12 cellular contexts compared by ENCODE assay signal in genomic region chrX:110414679-110415439, GRCh38. TPM values are rescaled to one million over a fixed set of nuclear protein-coding genes. Genes with fewer than 3 reads are reported as not detected.
DNase-seq lines count a peak whose midpoint lies in the region; ATAC-seq, FAIRE-seq and TF ChIP-seq lines count a peak whose summit lies in the region.
"Had no signal": no experiment of that assay in that cellular context is flagged by ENCODE, and none has a peak within 500 bp of the region (broad histone marks: within the 10 kb centered on the region; RNA-seq: fewer than 3 reads in every experiment).

No MANE protein-coding gene starts in this region.

- H3K9me3 Mint-ChIP-seq in CD8-positive, alpha-beta memory T cell: no peaks in the 10 kb centered on the region

- H3K9me3 ChIP-seq in ascending aorta: no peaks in the 10 kb centered on the region
- no peaks in the 10 kb centered on the region for H3K9me3 ChIP-seq in CD8-positive, alpha-beta memory T cell (ENCODE audit: low read length)

- FAIRE-seq in urothelium cell line (lab: Jason Lieb, UNC): no peak

- H3K27ac Mint-ChIP-seq in CD8-positive, alpha-beta memory T cell: no peak overlapping the region
- H3K27ac Mint-ChIP-seq: activated CD8-positive, alpha-beta T cell treated with anti-CD3 and anti-CD28 coated beads, Interleukin-2, amount 10 ng/mL, durations not matched to agents 7 days and 5 days; CD4-positive, CD25-positive, alpha-beta regulatory T cell had no signal

- H3K27me3 Mint-ChIP-seq in CD8-positive, alpha-beta memory T cell: peaks cover 7 to 12% of the 10 kb centered on the region in 2 donors

- no peaks in the 10 kb centered on the region for H3K27me3 ChIP-seq in ascending aorta
- H3K27me3 ChIP-seq in CD8-positive, alpha-beta memory T cell (ENCODE audit: insufficient read depth, low read length, poor library complexity, severe bottlenecking): no peaks in the 10 kb centered on the region

- POLR2A ChIA-PET in CD8-positive, alpha-beta memory T cell (lab: Charles Lee): no interaction called here

- ATAC-seq in GM19455 (IDR thresholded peaks at IDR 0.05; ENCODE audit: unreplicated experiment): peak; percentile 80
- peak; percentile 51 for ATAC-seq in HG03064 (IDR thresholded peaks at IDR 0.05; ENCODE audit: low read depth, unreplicated experiment)
- ATAC-seq: activated CD8-positive, alpha-beta T cell treated with anti-CD3 and anti-CD28 coated beads, Interleukin-2, amount 10 ng/mL, durations not matched to agents 7 days and 5 days had no signal

- peaks cover 3 to 6% (median 4%) of the 10 kb centered on the region in 3 donors for H3K4me1 Mint-ChIP-seq in CD8-positive, alpha-beta memory T cell

- intact Hi-C loops in ascending aorta (cut with DNase I): loop anchor here (5.0 to 10.0 kb wide), 3 partner anchors 98 to 682 kb away; partner anchors contain the start of genes AMMECR1, PAK3 and TMEM164

- H3K4me3 ChIP-seq in ascending aorta: no peak overlapping the region
- no peak overlapping the region for H3K4me3 ChIP-seq in CD8-positive, alpha-beta memory T cell (ENCODE audit: low read length)
- H3K4me3 ChIP-seq: dorsolateral prefrontal cortex had no signal

- H3K4me3 Mint-ChIP-seq in CD8-positive, alpha-beta memory T cell: no peak overlapping the region
- H3K4me3 Mint-ChIP-seq: activated CD8-positive, alpha-beta T cell treated with anti-CD3 and anti-CD28 coated beads, Interleukin-2, amount 10 ng/mL, durations not matched to agents 7 days and 5 days; CD4-positive, CD25-positive, alpha-beta regulatory T cell had no signal

- no peaks in the 10 kb centered on the region for H3K36me3 Mint-ChIP-seq in CD8-positive, alpha-beta memory T cell
- H3K36me3 Mint-ChIP-seq: CD4-positive, CD25-positive, alpha-beta regulatory T cell had no signal

- peak in 1 of 3 experiments; percentile 4 for TF ChIP-seq CTCF in ascending aorta (IDR thresholded peaks at IDR 0.05)

- peak overlapping the region; percentile 71 to 73 for H3K27ac ChIP-seq in ascending aorta
- H3K27ac ChIP-seq in CD8-positive, alpha-beta memory T cell (ENCODE audit: low read depth, low read length): no peak overlapping the region
- H3K27ac ChIP-seq: dorsolateral prefrontal cortex had no signal

- H3K4me1 ChIP-seq in ascending aorta: peaks cover 0 to 7% of the 10 kb centered on the region in 2 donors
- no peaks in the 10 kb centered on the region for H3K4me1 ChIP-seq in CD8-positive, alpha-beta memory T cell (ENCODE audit: insufficient read depth, low read length)

- no peaks in the 10 kb centered on the region for H3K36me3 ChIP-seq in ascending aorta
- no peaks in the 10 kb centered on the region for H3K36me3 ChIP-seq in CD8-positive, alpha-beta memory T cell (ENCODE audit: insufficient read depth, low read length)

- CTCF ChIA-PET in CD8-positive, alpha-beta memory T cell (lab: Charles Lee): interaction anchor here (2.0 to 15.4 kb wide), 3 partner anchors 10 to 268 kb away, joined by 6 to 211 read pairs (median 10); no protein-coding TSS in a partner anchor

- DNase-seq in EL (peak; percentile 60), ascending aorta (ENCODE audit: low spot score in 2 of 2) (no peak), urothelium cell line (ENCODE audit: low spot score) (no peak), DMS153 (lab: John Stamatoyannopoulos, UW) (no peak)
- DNase-seq in activated CD8-positive, alpha-beta memory T cell treated with anti-CD3 and anti-CD28 coated beads, Interleukin-2, amount 50 U/mL, for 48 hours: no peak
- no peak for DNase-seq in CD8-positive, alpha-beta memory T cell
- DNase-seq: activated CD8-positive, alpha-beta T cell treated with anti-CD3 and anti-CD28 coated beads, Interleukin-2, amount 10 ng/mL, durations not matched to agents 7 days and 5 days; CD4-positive, CD25-positive, alpha-beta regulatory T cell; dorsolateral prefrontal cortex had no signal

RNA-seq across cellular contexts. Expression of gene RTL9, which starts 56.2 kb away (rescaled TPM):
- total RNA-seq in ascending aorta: not detected
- total RNA-seq in CD8-positive, alpha-beta memory T cell: not detected
- polyA plus RNA-seq in CD8-positive, alpha-beta memory T cell: not detected
- total RNA-seq: activated CD8-positive, alpha-beta T cell treated with anti-CD3 and anti-CD28 coated beads, Interleukin-2, amount 10 ng/mL, durations not matched to agents 7 days and 5 days; CD4-positive, CD25-positive, alpha-beta regulatory T cell; mononuclear cell had no signal
- polyA plus RNA-seq: CD4-positive, CD25-positive, alpha-beta regulatory T cell had no signal
